16 cellular contexts compared by ENCODE assay signal in the genomic region with DNA sequence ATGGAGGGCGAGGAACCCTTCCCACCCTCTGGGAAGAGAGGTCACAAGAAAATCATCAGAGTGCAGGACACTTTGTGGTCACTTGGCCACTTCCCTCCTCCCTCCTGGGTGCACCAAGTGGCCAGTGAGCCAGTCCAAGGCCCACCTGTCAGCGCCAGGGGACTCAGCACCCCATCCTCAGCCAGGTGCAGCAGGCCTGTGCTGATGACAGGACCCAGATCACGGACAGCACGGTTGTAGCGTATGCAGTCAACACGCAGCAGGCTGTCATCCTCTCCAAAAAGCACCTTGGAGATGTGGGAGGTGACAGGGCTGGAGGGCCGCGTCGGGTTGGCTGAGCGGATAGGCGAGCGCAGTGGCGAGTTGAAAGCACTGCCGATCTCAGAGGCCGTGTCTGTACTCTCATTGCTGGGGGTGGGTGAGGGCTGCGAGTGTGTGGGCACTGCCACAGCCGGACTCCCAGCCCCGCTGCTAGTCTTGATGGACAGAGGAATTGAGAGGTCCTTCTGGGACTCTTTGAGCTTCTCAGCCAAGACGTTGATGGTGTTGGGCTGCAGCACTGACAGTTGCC.
"Had no signal": no experiment of that assay in that cellular context is flagged by ENCODE, and none has a peak within 500 bp of the region (broad histone marks: within the 10 kb centered on the region; RNA-seq: fewer than 3 reads in every experiment).

No MANE protein-coding gene starts in this region.

- H3K4me3 Mint-ChIP-seq: activated CD8-positive, alpha-beta memory T cell treated with anti-CD3 and anti-CD28 coated beads, Interleukin-2, amount 10 ng/mL, durations not matched to agents 7 days and 5 days had no signal

- H3K27me3 Mint-ChIP-seq: activated CD8-positive, alpha-beta memory T cell treated with anti-CD3 and anti-CD28 coated beads, Interleukin-2, amount 10 ng/mL, durations not matched to agents 7 days and 5 days; naive B cell had no signal

- H3K27me3 ChIP-seq: tibial nerve had no signal

- H3K9me3 Mint-ChIP-seq: naive B cell had no signal

- DNase-seq: activated CD4-positive, alpha-beta T cell treated with anti-CD3 and anti-CD28 coated beads for 1 hour; activated CD4-positive, alpha-beta T cell treated with anti-CD3 and anti-CD28 coated beads, Interleukin-2, amount 50 U/mL, for 48 hours; activated CD8-positive, alpha-beta memory T cell treated with anti-CD3 and anti-CD28 coated beads, Interleukin-2, amount 10 ng/mL, durations not matched to agents 7 days and 5 days; activated T-cell treated with anti-CD3 and anti-CD28 coated beads, Interleukin-2, amount 50 U/mL, for 48 hours; central memory CD4-positive, alpha-beta T cell; cortex of kidney; effector memory CD4-positive, alpha-beta T cell; midbrain; naive B cell; nucleus accumbens; stimulated activated CD4-positive, alpha-beta T cell treated with anti-CD3 and anti-CD28 coated beads, Interleukin-15, amount 100 ng/mL, for 24 hours; stimulated activated CD4-positive, alpha-beta T cell treated with anti-CD3 and anti-CD28 coated beads, Interleukin-4, amount 100 ng/mL, for 4 hours had no signal

- H3K27ac Mint-ChIP-seq: activated CD8-positive, alpha-beta memory T cell treated with anti-CD3 and anti-CD28 coated beads, Interleukin-2, amount 10 ng/mL, durations not matched to agents 7 days and 5 days had no signal

- H3K9me3 ChIP-seq: psoas muscle, tibial nerve had no signal

- H3K4me3 ChIP-seq: psoas muscle, tibial nerve had no signal

- FAIRE-seq: frontal cortex, keratinocyte had no signal

- H3K27ac ChIP-seq: psoas muscle, tibial nerve had no signal

- ATAC-seq: activated CD8-positive, alpha-beta memory T cell treated with anti-CD3 and anti-CD28 coated beads, Interleukin-2, amount 10 ng/mL, durations not matched to agents 7 days and 5 days had no signal
